In the genomic region with DNA sequence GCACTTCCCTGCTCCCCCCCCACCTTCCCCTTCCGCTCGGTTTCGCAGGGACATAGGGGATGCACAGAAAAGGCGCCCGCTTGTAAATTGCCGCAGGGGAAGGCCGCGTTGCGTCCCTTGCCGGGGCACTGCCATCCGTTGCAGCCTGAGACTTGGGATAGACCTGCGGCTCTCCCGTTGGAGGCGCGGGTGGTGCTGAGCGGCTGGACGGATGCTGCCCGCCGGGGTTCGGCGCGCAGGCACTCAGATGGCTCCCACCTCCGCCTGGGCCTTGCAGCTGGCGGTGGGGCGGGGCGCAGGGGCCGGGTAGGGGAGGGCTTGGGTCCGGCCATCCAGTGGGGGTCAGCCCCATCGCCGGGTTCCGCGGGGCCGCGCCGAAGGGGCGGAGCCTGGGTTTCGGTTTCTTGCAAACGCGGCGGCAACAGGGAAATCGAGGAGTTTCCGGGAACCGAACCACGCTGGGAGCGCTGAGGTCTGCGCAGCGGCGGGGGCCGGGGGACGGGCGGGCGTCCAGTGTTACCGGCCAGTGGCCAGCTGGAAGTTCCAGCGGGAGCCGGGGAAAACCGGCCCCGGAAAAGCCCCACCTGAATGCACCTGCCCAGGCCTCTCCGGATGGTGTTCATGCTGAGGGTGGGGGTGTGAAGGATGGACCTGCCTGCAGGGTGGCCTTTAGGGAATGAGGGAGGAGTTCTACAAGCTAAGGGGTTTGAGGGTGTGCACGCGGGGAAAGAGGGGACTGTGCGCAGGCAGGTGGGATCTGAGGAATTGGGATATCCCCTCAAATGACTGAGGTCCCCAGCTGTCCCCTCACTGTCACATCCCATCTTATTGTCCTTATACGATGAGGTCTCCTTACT, we compare ENCODE assay signal across 8 cellular contexts. TPM values are rescaled to one million over a fixed set of nuclear protein-coding genes. Genes with fewer than 3 reads are reported as not detected.
DNase-seq lines count a peak whose midpoint lies in the region; ATAC-seq and TF ChIP-seq lines count a peak whose summit lies in the region.

No MANE protein-coding gene starts in this region.

- BruUV-seq in PC-3 (replicated peaks; lab: Mats Ljungman, UMichigan), result TSS peak; percentile 76

- peak; percentile 53 for ATAC-seq in GM19023 (IDR thresholded peaks at IDR 0.05; ENCODE audit: unreplicated experiment)
- ATAC-seq in HG03135 (IDR thresholded peaks at IDR 0.05; ENCODE audit: unreplicated experiment), result peak; percentile 39
- peak; percentile 63 for ATAC-seq in PC-3
- peak; percentile 1 for ATAC-seq in foreskin keratinocyte
- peak; percentile 86 to 90 for ATAC-seq in upper lobe of left lung (ENCODE audit: low FRiP score in 2 of 2)

- TF ChIP-seq POLR2A in upper lobe of left lung (IDR thresholded peaks at IDR 0.05), result peak in 2 of 4 donors; percentile 27 to 65

- no peaks in the 10 kb centered on the region for H3K9me3 Mint-ChIP-seq in nephron progenitor cell

- no peaks in the 10 kb centered on the region for H3K9me2 ChIP-seq in PC-3 (replicated peaks; ENCODE audit: low read length)

- H3K4me1 Mint-ChIP-seq in nephron progenitor cell, result peaks cover 35% of the 10 kb centered on the region

- peak overlapping the region; percentile 84 for H3K4me3 Mint-ChIP-seq in nephron progenitor cell

- no peaks in the 10 kb centered on the region for H3K79me2 ChIP-seq in PC-3 (ENCODE audit: low read length)

- H3K9ac ChIP-seq in BLaER1, result peak overlapping the region; percentile 78
- peak overlapping the region; percentile 78 for H3K9ac ChIP-seq in PC-3 (ENCODE audit: low read length)

- no peak overlapping the region for H3K27ac Mint-ChIP-seq in nephron progenitor cell

- 2 to 5% methylated on average over 21 to 58 of the region's 62 CpGs for WGBS in upper lobe of left lung, 2 donors

- H3K4me1 ChIP-seq in BLaER1 (peaks cover 87% of the 10 kb centered on the region), PC-3 (ENCODE audit: insufficient read depth, low read length) (peaks cover 43% of the 10 kb centered on the region), foreskin keratinocyte (peaks cover 9% of the 10 kb centered on the region), upper lobe of left lung (peaks cover 45 to 62% (median 54%) of the 10 kb centered on the region in 4 donors)

- H3K4me2 ChIP-seq in BLaER1 (peak overlapping the region; percentile 91), PC-3 (ENCODE audit: low read length) (peak overlapping the region; percentile 87)

- H3K27me3 Mint-ChIP-seq in nephron progenitor cell (ENCODE audit: low read depth, poor library complexity), result peaks cover 39% of the 10 kb centered on the region

- TF ChIP-seq CTCF in PC-3 (conservative IDR thresholded peaks at IDR 0.05; ENCODE audit: low read depth, low read length), result no peak
- TF ChIP-seq CTCF in foreskin keratinocyte (conservative IDR thresholded peaks at IDR 0.05), result no peak
- no peak for TF ChIP-seq CTCF in nephron progenitor cell (IDR thresholded peaks at IDR 0.05)
- TF ChIP-seq CTCF in upper lobe of left lung (IDR thresholded peaks at IDR 0.05), result peak in 1 of 6 experiments; percentile 10

- no peaks in the 10 kb centered on the region for H3K27me3 ChIP-seq in BLaER1
- no peaks in the 10 kb centered on the region for H3K27me3 ChIP-seq in PC-3 (ENCODE audit: low read length)
- H3K27me3 ChIP-seq in foreskin keratinocyte, result no peaks in the 10 kb centered on the region
- no peaks in the 10 kb centered on the region for H3K27me3 ChIP-seq in upper lobe of left lung

- H3K9me3 ChIP-seq in BLaER1 (no peaks in the 10 kb centered on the region), PC-3 (ENCODE audit: low read length) (no peaks in the 10 kb centered on the region), upper lobe of left lung (no peaks in the 10 kb centered on the region)

- H3F3A ChIP-seq in PC-3 (ENCODE audit: low read length, unreplicated experiment), result no peaks in the 10 kb centered on the region

- H2AFZ ChIP-seq in PC-3 (ENCODE audit: low read length), result peak overlapping the region; percentile 82; the same call in 1 of the 2 replicates

- peak; percentile 77 for DNase-seq in PC-3
- DNase-seq in activated naive CD4-positive, alpha-beta T cell treated with Interleukin-2 at 50 U/mL for 16 hours, result peak; percentile 71
- no peak for DNase-seq in foreskin keratinocyte
- peak; percentile 91 for DNase-seq in nephron progenitor cell
- DNase-seq in upper lobe of left lung, result peak; percentile 95 to 98

- CTCF ChIA-PET in PC-3 (lab: Charles Lee), result interaction anchor here (0.6 to 1.5 kb wide), 6 partner anchors 8 to 259 kb away, joined by 3 to 6 read pairs (median 4); no protein-coding TSS in a partner anchor

- H3K27ac ChIP-seq in BLaER1 (peak overlapping the region; percentile 82), PC-3 (ENCODE audit: low read length) (peak overlapping the region; percentile 84), foreskin keratinocyte (peak overlapping the region; percentile 38), upper lobe of left lung (peak overlapping the region; percentile 98 to 99 (median 98))

- H4K20me1 ChIP-seq in BLaER1 (no peaks in the 10 kb centered on the region), PC-3 (ENCODE audit: low read length) (no peaks in the 10 kb centered on the region)

- H3K36me3 ChIP-seq in BLaER1 (no peaks in the 10 kb centered on the region), PC-3 (ENCODE audit: low read depth, low read length) (no peaks in the 10 kb centered on the region), upper lobe of left lung (no peaks in the 10 kb centered on the region)

- POLR2A ChIA-PET in PC-3 (lab: Charles Lee; ENCODE audit: unreplicated experiment), result interaction anchor here (0.5 to 1.7 kb wide), 9 partner anchors 18 to 323 kb away, joined by 3 to 19 read pairs (median 7); a partner anchor contains a TSS

- H3K4me3 ChIP-seq in BLaER1, result peak overlapping the region; percentile 72
- H3K4me3 ChIP-seq in PC-3 (ENCODE audit: low read length), result peak overlapping the region; percentile 85
- peak overlapping the region; percentile 69 to 93 (median 78) for H3K4me3 ChIP-seq in upper lobe of left lung

- H3K36me3 Mint-ChIP-seq in nephron progenitor cell (ENCODE audit: low read depth), result no peaks in the 10 kb centered on the region

- peak in 3 of 4 donors; percentile 66 to 91 (median 82) for TF ChIP-seq EP300 in upper lobe of left lung (IDR thresholded peaks at IDR 0.05)

- intact Hi-C loops in PC-3 (cut with micrococcal nuclease), result loop anchor here (2.0 to 10.0 kb wide), 4 partner anchors 82 to 202 kb away; a partner anchor contains a TSS

RNA-seq across cellular contexts. Expression of a gene that starts 6.3 kb away (rescaled TPM):
- total RNA-seq in PC-3 (2014; rRNA removed), result 21.1 and 23.1 TPM in 2 replicates
- 24.0 and 31.5 TPM in 2 replicates for total RNA-seq in foreskin keratinocyte
- 18.0 and 22.7 TPM in 2 replicates for polyA plus RNA-seq in foreskin keratinocyte
- total RNA-seq in upper lobe of left lung, result 10 to 100 TPM; 42.1 to 94.3 (median 79.3) TPM

RNA-seq across cellular contexts. Expression of a gene that starts 46.5 kb away (rescaled TPM):
- total RNA-seq in PC-3 (2014; rRNA removed), result not detected in 2 replicates
- total RNA-seq in foreskin keratinocyte, result not detected in 2 replicates
- polyA plus RNA-seq in foreskin keratinocyte, result not detected in 2 replicates
- total RNA-seq in upper lobe of left lung, result 1 to 10 TPM in 1 of 6 donors, not detected in 5; 1.2 TPM

RNA-seq across cellular contexts. Expression of a gene that starts 59.9 kb away (rescaled TPM):
- total RNA-seq in PC-3 (2014; rRNA removed), result 3.5 and 6.7 TPM in 2 replicates
- 42.7 and 46.8 TPM in 2 replicates for total RNA-seq in foreskin keratinocyte
- 9.3 and 11.1 TPM in 2 replicates for polyA plus RNA-seq in foreskin keratinocyte
- total RNA-seq in upper lobe of left lung, result 100 to 1,000 TPM in 1 of 6 donors, 10 to 100 TPM in 5; 26.2 to 105 (median 33.3) TPM

Comparison
In these comparisons a context has a peak if more than half of its experiments do, and no peak if none do; other contexts are left out.
1. H3K27ac ChIP-seq: peak in every context shown above with its lines; median percentile 98 in upper lobe of left lung; 84 in PC-3; 82 in BLaER1; 38 in foreskin keratinocyte.
2. ATAC-seq: peak in every context shown above with its lines; median percentile 88 in upper lobe of left lung; 63 in PC-3; 53 in GM19023; 39 in HG03135; 1 in foreskin keratinocyte.
3. DNase-seq: peak in PC-3 (single experiment), activated naive CD4-positive, alpha-beta T cell treated with Interleukin-2 at 50 U/mL for 16 hours (single experiment), nephron progenitor cell (single experiment) and upper lobe of left lung (2 of 2); none in foreskin keratinocyte (0 of 2).
4. Peak in every context shown above with its lines, with median percentiles within 50 percentile points of each other: H3K4me3 ChIP-seq.